In genomic region chr1:209871430-209871829, GRCh38 we compare ENCODE assay signal across 16 cellular contexts. TPM values are rescaled to one million over a fixed set of nuclear protein-coding genes. Genes with fewer than 3 reads are reported as not detected.
A peak's percentile ranks its signal among the peaks of the same experiment; 100 is the strongest.
DNase-seq lines count a peak whose midpoint lies in the region; ATAC-seq and TF ChIP-seq lines count a peak whose summit lies in the region.
"Had no signal": no experiment of that assay in that cellular context is flagged by ENCODE, and none has a peak within 500 bp of the region (broad histone marks: within the 10 kb centered on the region; RNA-seq: fewer than 3 reads in every experiment).

No MANE protein-coding gene starts in this region.

- H3K27ac ChIP-seq in WERI-Rb-1 (peak overlapping the region; percentile 22; the same call in 1 of the 2 replicates), cingulate gyrus (ENCODE audit: low read depth, low read length) (peak overlapping the region; percentile 12), substantia nigra (ENCODE audit: low read depth, low read length, poor library complexity, severe bottlenecking) (peak overlapping the region; percentile 85)
- H3K27ac ChIP-seq: A549, GM23248, HL-60 had no signal

- H3K36me3 Mint-ChIP-seq in progenitor cell of endocrine pancreas (ENCODE audit: insufficient read depth): no peaks in the 10 kb centered on the region
- H3K36me3 Mint-ChIP-seq: CD14-positive monocyte; CD8-positive, alpha-beta T cell had no signal

- H3K27me3 ChIP-seq in WERI-Rb-1 (ENCODE audit: insufficient read depth, low read depth, severe bottlenecking): no peaks in the 10 kb centered on the region

- peaks cover 7% of the 10 kb centered on the region for H3K9me3 Mint-ChIP-seq in progenitor cell of endocrine pancreas (ENCODE audit: low read depth)

- H3K4me1 Mint-ChIP-seq in progenitor cell of endocrine pancreas (ENCODE audit: low read depth): peaks cover 1% of the 10 kb centered on the region
- H3K4me1 Mint-ChIP-seq: CD14-positive monocyte had no signal

- no peak overlapping the region for H3K27ac Mint-ChIP-seq in progenitor cell of endocrine pancreas
- H3K27ac Mint-ChIP-seq: CD14-positive monocyte; CD8-positive, alpha-beta T cell had no signal

- no peak for TF ChIP-seq CTCF in WERI-Rb-1 (IDR thresholded peaks at IDR 0.05; ENCODE audit: low read depth, low read length)
- no peak for TF ChIP-seq CTCF in progenitor cell of endocrine pancreas (IDR thresholded peaks at IDR 0.05; ENCODE audit: unreplicated experiment)
- TF ChIP-seq CTCF in omental fat pad (IDR thresholded peaks at IDR 0.05): no peak

- H3K4me3 Mint-ChIP-seq in progenitor cell of endocrine pancreas (ENCODE audit: low read depth): no peak overlapping the region
- H3K4me3 Mint-ChIP-seq: CD14-positive monocyte; CD8-positive, alpha-beta T cell had no signal

- peaks cover 6% of the 10 kb centered on the region for H3K9me3 ChIP-seq in WERI-Rb-1 (ENCODE audit: severe bottlenecking)
- H3K9me3 ChIP-seq: A549 had no signal

- no peak for ATAC-seq in omental fat pad (ENCODE audit: low FRiP score)
- ATAC-seq: A549; CD8-positive, alpha-beta T cell; HCT116 had no signal

- H3K36me3 ChIP-seq in WERI-Rb-1: no peaks in the 10 kb centered on the region

- in situ Hi-C loops in G401 (cut with HindIII; ENCODE audit: low sequenced_read_pairs): no loop called here

- no peaks in the 10 kb centered on the region for H3K27me3 Mint-ChIP-seq in progenitor cell of endocrine pancreas

- peak; percentile 65 for DNase-seq in G401 (ENCODE audit: low spot score)
- DNase-seq in WERI-Rb-1: peak; percentile 40
- DNase-seq in substantia nigra (lab: John Stamatoyannopoulos, UW): no peak
- no peak for DNase-seq in progenitor cell of endocrine pancreas (ENCODE audit: low spot score, unreplicated experiment)
- no peak for DNase-seq in omental fat pad (ENCODE audit: low spot score)
- DNase-seq in AG08396 (ENCODE audit: low spot score): no peak
- DNase-seq: CD8-positive, alpha-beta T cell; COR-L47; DND-41; GF-D8; GM23248 had no signal

- H3K4me3 ChIP-seq in WERI-Rb-1 (ENCODE audit: low read depth, low read length): peak overlapping the region; percentile 9; the same call in 1 of the 2 replicates
- H3K4me3 ChIP-seq: A549, GM23248 had no signal

RNA-seq across cellular contexts. Expression of gene UTP25, which starts 43.7 kb away (rescaled TPM):
- total RNA-seq in G401 (2014; rRNA removed; shearing (Covaris generic)): 9.7 and 13.5 TPM in 2 replicates
- total RNA-seq in progenitor cell of endocrine pancreas: 7.4 and 7.8 TPM in 2 replicates
- total RNA-seq in omental fat pad: 10 to 100 TPM in 1 of 4 donors, 1 to 10 TPM in 3; 6.6 to 18.5 (median 9.2) TPM

Comparison
In these comparisons a context has a peak if more than half of its experiments do, and no peak if none do; other contexts are left out.
1. DNase-seq: peak in G401 (single experiment) and WERI-Rb-1 (single experiment); none in substantia nigra (0 of 49), progenitor cell of endocrine pancreas (single experiment), omental fat pad (single experiment) and AG08396 (single experiment).
2. H3K27ac ChIP-seq: peak in every context shown above with its lines; median percentile 85 in substantia nigra; 22 in WERI-Rb-1; 12 in cingulate gyrus.